In the genomic region with DNA sequence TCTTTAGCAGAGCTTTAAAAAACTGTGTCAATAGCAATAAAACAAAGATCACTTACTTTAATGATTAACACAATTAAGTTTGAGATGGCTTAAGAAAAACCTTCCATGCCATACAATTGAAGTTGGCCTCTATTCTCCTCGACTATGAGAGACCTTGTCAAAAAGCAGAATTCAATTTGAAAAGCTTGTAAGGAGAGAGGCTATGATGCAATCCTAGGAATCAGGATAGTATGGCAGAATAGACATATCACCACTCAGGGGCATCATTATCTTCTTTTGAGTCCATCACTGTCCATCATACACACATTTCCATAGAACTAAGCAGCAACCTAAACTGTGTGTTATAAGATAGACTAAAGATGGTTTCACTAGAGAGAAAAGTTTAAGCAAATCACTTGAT, we compare ENCODE assay signal across 16 cellular contexts. TPM values are rescaled to one million over a fixed set of nuclear protein-coding genes. Genes with fewer than 3 reads are reported as not detected.
DNase-seq lines count a peak whose midpoint lies in the region; ATAC-seq, FAIRE-seq and TF ChIP-seq lines count a peak whose summit lies in the region.
"Had no signal": no experiment of that assay in that cellular context is flagged by ENCODE, and none has a peak within 500 bp of the region (broad histone marks: within the 10 kb centered on the region; RNA-seq: fewer than 3 reads in every experiment).

No MANE protein-coding gene starts in this region.

- H3K9me1 ChIP-seq in keratinocyte (ENCODE audit: control insufficient read depth, extremely low read depth, insufficient read depth, low read length): no peaks in the 10 kb centered on the region

- no peaks in the 10 kb centered on the region for H4K20me1 ChIP-seq in keratinocyte (ENCODE audit: control insufficient read depth, extremely low read depth, insufficient read depth, low read length)

- TF ChIP-seq EP300 in sigmoid colon (IDR thresholded peaks at IDR 0.05): no peak

- H3K4me1 ChIP-seq in keratinocyte (ENCODE audit: control insufficient read depth, extremely low read depth, insufficient read depth, low read length) (no peaks in the 10 kb centered on the region), sigmoid colon (no peaks in the 10 kb centered on the region)
- H3K4me1 ChIP-seq: HAP-1 had no signal

- in situ Hi-C loops in ACHN (cut with HindIII; ENCODE audit: low pct_ligation_motif_present, low pct_unique_long_range_greater_than_20kb, low sequenced_read_pairs): no loop called here

- H3K4me2 ChIP-seq in keratinocyte (ENCODE audit: control insufficient read depth, extremely low read depth, insufficient read depth, low read depth, low read length): no peak overlapping the region

- no peak overlapping the region for H2AFZ ChIP-seq in keratinocyte (ENCODE audit: control insufficient read depth, low read length)

- H3K27ac ChIP-seq in keratinocyte (ENCODE audit: control insufficient read depth, insufficient read depth, low read length) (no peak overlapping the region), sigmoid colon (no peak overlapping the region)
- H3K27ac ChIP-seq: C4-2B had no signal

- no peak for ATAC-seq in GM21723 (IDR thresholded peaks at IDR 0.05; ENCODE audit: unreplicated experiment)

- H3K9me3 ChIP-seq in keratinocyte (ENCODE audit: control insufficient read depth, low read depth, low read length): no peaks in the 10 kb centered on the region
- no peaks in the 10 kb centered on the region for H3K9me3 ChIP-seq in sigmoid colon
- H3K9me3 ChIP-seq: Caco-2, HAP-1 had no signal

- H3K27me3 ChIP-seq in keratinocyte (ENCODE audit: control insufficient read depth, extremely low read depth, insufficient read depth, low read length) (no peaks in the 10 kb centered on the region), sigmoid colon (no peaks in the 10 kb centered on the region)

- H3K4me3 ChIP-seq in keratinocyte (ENCODE audit: control insufficient read depth in 2 of 3, extremely low read depth in 1 of 3, insufficient read depth in 2 of 3, low read depth in 1 of 3, low read length in 3 of 3) (no peak overlapping the region), sigmoid colon (no peak overlapping the region)
- H3K4me3 ChIP-seq: HAP-1 had no signal

- WGBS in sigmoid colon, 2 donors: 0 to 22% methylated on average over 1 of the region's 1 CpG

- peak; percentile 86 for FAIRE-seq in H54 (lab: Jason Lieb, UNC)
- peak; percentile 5 for FAIRE-seq in keratinocyte (lab: Jason Lieb, UNC)
- FAIRE-seq: D721Med, G401.6, GM12891, GM18507 had no signal

- TF ChIP-seq CTCF in keratinocyte (optimal IDR thresholded peaks at IDR 0.05 in 1 of 3, IDR thresholded peaks at IDR 0.05 in 1 of 3, conservative IDR thresholded peaks at IDR 0.05 in 1 of 3; ENCODE audit: extremely low read depth in 1 of 3, insufficient read depth in 2 of 3, low read length in 3 of 3) (no peak), sigmoid colon (IDR thresholded peaks at IDR 0.05) (no peak)

- no peak for DNase-seq in H54 (ENCODE audit: insufficient read length, low spot score)
- DNase-seq in OCI-M1 (lab: John Stamatoyannopoulos, UW): peak; percentile 20
- DNase-seq in keratinocyte (ENCODE audit: low read depth, low spot score): no peak
- no peak for DNase-seq in ACHN
- no peak for DNase-seq in sigmoid colon
- DNase-seq: AML-193; Caco-2; CD4-positive, alpha-beta T cell; GOT3 had no signal

- no peak for TF ChIP-seq POLR2A in H54 (IDR thresholded peaks at IDR 0.05; ENCODE audit: low read depth, low read length)
- TF ChIP-seq POLR2A in sigmoid colon (IDR thresholded peaks at IDR 0.05): no peak

- dilution Hi-C loops in keratinocyte (cut with MboI; ENCODE audit: extremely low pct_ligation_motif_present, low sequenced_read_pairs): no loop called here

- H3K36me3 ChIP-seq in keratinocyte (ENCODE audit: control insufficient read depth in 2 of 2, extremely low read depth in 1 of 2, insufficient read depth in 2 of 2, low read length in 2 of 2): peaks cover 7 to 8% of the 10 kb centered on the region in 2 experiments
- peaks cover 0 to 69% (median 12%) of the 10 kb centered on the region in 4 donors for H3K36me3 ChIP-seq in sigmoid colon

- H3K79me2 ChIP-seq in keratinocyte (ENCODE audit: control insufficient read depth, insufficient read depth, low read length): no peaks in the 10 kb centered on the region

- no peak overlapping the region for H3K9ac ChIP-seq in keratinocyte (ENCODE audit: control insufficient read depth, extremely low read depth, insufficient read depth, low read length)

- intact Hi-C loops in sigmoid colon (cut with DNase I): no loop called here

RNA-seq across cellular contexts. Expression of gene TBC1D7, which starts 17.2 kb away (rescaled TPM):
- polyA plus RNA-seq in keratinocyte (23.3 to 30.4 TPM (median 27.6 TPM) in 3 replicates), sigmoid colon (10 to 100 TPM; 20.3 to 33.6 (median 24.0) TPM)
- 13.8 TPM for polyA plus RNA-seq in keratinocyte (2011; ENCODE audit: low read depth)
- polyA plus RNA-seq in keratinocyte (2011; cell fraction: cytosol; rRNA removed): 27.2 and 31.0 TPM in 2 replicates
- 19.9 and 21.9 TPM in 2 replicates for polyA plus RNA-seq in keratinocyte (2011; cell fraction: nucleus; rRNA removed)
- 18.0 and 21.3 TPM in 2 replicates for polyA plus RNA-seq in keratinocyte (2012; ENCODE audit: low replicate concordance)
- 14.5 to 20.5 TPM (median 16.3 TPM) in 3 replicates for polyA minus RNA-seq in keratinocyte
- 5.2 TPM for polyA minus RNA-seq in keratinocyte (2011; cell fraction: cytosol; rRNA and poly(A)+ RNA removed)
- polyA minus RNA-seq in keratinocyte (2011; cell fraction: nucleus; rRNA and poly(A)+ RNA removed): 5.9 and 12.3 TPM in 2 replicates
- total RNA-seq in sigmoid colon: 10 to 100 TPM in 2 of 4 donors, 1 to 10 TPM in 2; 7.2 to 13.8 (median 11.2) TPM
